ENCODE assay signal across 8 cellular contexts in genomic region chr2:18299423-18300212, GRCh38.
DNase-seq lines count a peak whose midpoint lies in the region; FAIRE-seq and TF ChIP-seq lines count a peak whose summit lies in the region.

No MANE protein-coding gene starts in this region.

- H3K27ac ChIP-seq in H1 (ENCODE audit: low read depth, low read length) (no peak overlapping the region), mesenchymal stem cell (ENCODE audit: low read length, poor library complexity, severe bottlenecking) (peak overlapping the region; percentile 98), small intestine (ENCODE audit: low read depth in 1 of 2, low read length in 1 of 2) (no peak overlapping the region)

- no peak overlapping the region; the same call in 1 of the 2 replicates for H2BK12ac ChIP-seq in H1 (ENCODE audit: low read depth, low read length)
- H2BK12ac ChIP-seq in mesenchymal stem cell (ENCODE audit: low read length in 2 of 2), result no peak overlapping the region

- H2BK15ac ChIP-seq in H1 (ENCODE audit: low read length), result no peak overlapping the region
- H2BK15ac ChIP-seq in mesenchymal stem cell (ENCODE audit: low read depth, poor library complexity, severe bottlenecking), result no peak overlapping the region

- no peak overlapping the region for H2BK20ac ChIP-seq in H1 (ENCODE audit: low read length)

- DNase-seq in COLO829 (ENCODE audit: low spot score), result peak; percentile 36
- peak; percentile 25 for DNase-seq in NCI-H2171 (lab: John Stamatoyannopoulos, UW)
- peak in 1 of 2 experiments; percentile 19 for DNase-seq in H1 (ENCODE audit: low read depth in 1 of 2, low spot score in 2 of 2)
- DNase-seq in mesenchymal stem cell, result peak; percentile 82
- no peak for DNase-seq in stimulated activated CD4-positive, alpha-beta T cell treated with anti-CD3 and anti-CD28 coated beads, Interleukin-4, amount 100 ng/mL, for 1 hour
- DNase-seq in NCI-H69 (lab: John Stamatoyannopoulos, UW), result no peak
- DNase-seq in GM10248 (ENCODE audit: extremely low spot score), result no peak
- no peak for DNase-seq in small intestine

- CTCF ChIA-PET in H1 (lab: Charles Lee; ENCODE audit: partially characterized antibody) (no interaction called here), GM10248 (lab: Yijun Ruan, JAX) (interaction anchor here (1.8 to 2.0 kb wide), 2 partner anchors 10 to 49 kb away, joined by 4 to 5 read pairs; no protein-coding TSS in a partner anchor)

- H3K18ac ChIP-seq in H1 (ENCODE audit: extremely low read depth, low read length) (no peak overlapping the region), mesenchymal stem cell (ENCODE audit: low read depth in 1 of 2, low read length in 2 of 2) (peak overlapping the region in 1 of 2 experiments; percentile 52)

- H3K79me1 ChIP-seq in H1 (ENCODE audit: low read depth, low read length), result no peaks in the 10 kb centered on the region
- H3K79me1 ChIP-seq in mesenchymal stem cell (replicated peaks; ENCODE audit: low read length, poor library complexity, severe bottlenecking), result no peaks in the 10 kb centered on the region

- H2AFZ ChIP-seq in H1 (ENCODE audit: low read length), result no peak overlapping the region
- no peak overlapping the region for H2AFZ ChIP-seq in mesenchymal stem cell (ENCODE audit: low read depth, low read length)

- TF ChIP-seq CTCF in H1 (IDR thresholded peaks at IDR 0.05; ENCODE audit: control extremely low read depth in 1 of 3, insufficient read depth in 1 of 3, low read depth in 1 of 3, low read length in 3 of 3) (no peak), GM10248 (IDR thresholded peaks at IDR 0.05; ENCODE audit: control extremely low read depth, extremely low read depth, low read depth, missing control alignments) (no peak)

- H3K4me3 ChIP-seq in H1 (ENCODE audit: extremely low read depth in 1 of 4, insufficient read depth in 2 of 4, low read depth in 3 of 4, low read length in 4 of 4) (no peak overlapping the region), mesenchymal stem cell (ENCODE audit: insufficient read depth in 1 of 2, low read depth in 1 of 2, low read length in 2 of 2) (no peak overlapping the region), small intestine (ENCODE audit: low read depth in 1 of 2, low read length in 2 of 2) (no peak overlapping the region)

- H3K23me2 ChIP-seq in H1 (ENCODE audit: low read depth, low read length), result no peaks in the 10 kb centered on the region

- H3K9ac ChIP-seq in H1 (replicated peaks in 1 of 4; ENCODE audit: extremely low read depth in 1 of 4, low read depth in 3 of 4, low read length in 3 of 4) (no peak overlapping the region), mesenchymal stem cell (ENCODE audit: low read length) (no peak overlapping the region)

- H4K8ac ChIP-seq in H1 (ENCODE audit: extremely low read depth, insufficient read depth, low read length) (no peak overlapping the region), mesenchymal stem cell (ENCODE audit: low read length) (peak overlapping the region; percentile 72)

- H3K36me3 ChIP-seq in H1 (ENCODE audit: control insufficient read depth in 2 of 4, insufficient read depth in 4 of 4, low read length in 3 of 4) (no peaks in the 10 kb centered on the region), mesenchymal stem cell (ENCODE audit: control insufficient read depth in 1 of 2, insufficient read depth in 2 of 2, low read depth in 1 of 2, low read length in 2 of 2) (no peaks in the 10 kb centered on the region), small intestine (ENCODE audit: control insufficient read depth in 2 of 2, insufficient read depth in 2 of 2, low read length in 2 of 2) (no peaks in the 10 kb centered on the region)

- H3K4me2 ChIP-seq in H1 (ENCODE audit: insufficient read depth in 1 of 2, low read depth in 2 of 2, low read length in 2 of 2) (no peak overlapping the region), mesenchymal stem cell (ENCODE audit: low read length, poor library complexity, severe bottlenecking) (peak overlapping the region; percentile 45)

- H3K14ac ChIP-seq in H1 (ENCODE audit: insufficient read length) (no peak overlapping the region), mesenchymal stem cell (ENCODE audit: low read length in 2 of 2) (no peak overlapping the region)

- H3K9me3 ChIP-seq in H1 (ENCODE audit: insufficient read depth in 2 of 2, low read depth in 1 of 2, low read length in 1 of 2) (no peaks in the 10 kb centered on the region), mesenchymal stem cell (ENCODE audit: control insufficient read depth, low read length) (no peaks in the 10 kb centered on the region), small intestine (ENCODE audit: control insufficient read depth, low read depth) (no peaks in the 10 kb centered on the region)

- H3K23ac ChIP-seq in H1 (ENCODE audit: insufficient read length) (no peak overlapping the region), mesenchymal stem cell (ENCODE audit: low read length in 2 of 2) (no peak overlapping the region)

- H4K5ac ChIP-seq in H1 (ENCODE audit: insufficient read length, low read depth, low read length), result no peak overlapping the region

- 94% methylated on average over 9 of the region's 9 CpGs; no CpG with 5 or more reads in 1 of the 2 experiments for WGBS in H1 (ENCODE audit: extremely low coverage in 1 of 2, insufficient coverage in 1 of 2, insufficient read length in 1 of 2, insufficient replicate concordance in 2 of 2, low coverage in 1 of 2, low lambda C conversion rate in 2 of 2, missing lambda C conversion rate in 1 of 2), 2 experiments
- 31% methylated on average over 9 of the region's 9 CpGs for WGBS in mesenchymal stem cell
- WGBS in small intestine, 3 donors, result 63 to 78% (median 69%) methylated on average over 9 of the region's 9 CpGs

- H2BK120ac ChIP-seq in H1 (replicated peaks; ENCODE audit: low read depth, low read length) (no peak overlapping the region), mesenchymal stem cell (ENCODE audit: low read depth, low read length) (no peak overlapping the region)

- H3K4me1 ChIP-seq in H1 (replicated peaks in 1 of 4; ENCODE audit: control insufficient read depth in 3 of 4, insufficient read depth in 4 of 4, low read length in 3 of 4), result no peaks in the 10 kb centered on the region
- peaks cover 1% of the 10 kb centered on the region for H3K4me1 ChIP-seq in mesenchymal stem cell (ENCODE audit: control insufficient read depth, insufficient read depth, low read depth, low read length)
- no peaks in the 10 kb centered on the region for H3K4me1 ChIP-seq in small intestine (ENCODE audit: control insufficient read depth in 2 of 2, insufficient read depth in 1 of 2, low read depth in 1 of 2, low read length in 1 of 2)

- POLR2A ChIA-PET in H1 (lab: Charles Lee; ENCODE audit: partially characterized antibody), result no interaction called here
- POLR2A ChIA-PET in GM10248 (lab: Yijun Ruan, JAX), result no interaction called here

- no peak overlapping the region for H2AK5ac ChIP-seq in H1 (ENCODE audit: low read depth, low read length)
- H2AK5ac ChIP-seq in mesenchymal stem cell (ENCODE audit: low read length, severe bottlenecking), result peak overlapping the region; percentile 99

- TF ChIP-seq EP300 in H1 (IDR thresholded peaks at IDR 0.05; ENCODE audit: borderline replicate concordance in 1 of 2, low read depth in 2 of 2, low read length in 2 of 2), result no peak

- TF ChIP-seq RAD21 in H1 (IDR thresholded peaks at IDR 0.05 in 1 of 2, conservative IDR thresholded peaks at IDR 0.05 in 1 of 2; ENCODE audit: low read depth in 2 of 2, low read length in 2 of 2), result no peak

- H3K79me2 ChIP-seq in H1 (ENCODE audit: control insufficient read depth in 1 of 2, insufficient read depth in 2 of 2, low read length in 2 of 2), result no peaks in the 10 kb centered on the region

- H3K27me3 ChIP-seq in H1 (replicated peaks in 1 of 4; ENCODE audit: control insufficient read depth in 3 of 4, extremely low read depth in 1 of 4, insufficient read depth in 3 of 4, low read length in 3 of 4) (no peaks in the 10 kb centered on the region), mesenchymal stem cell (ENCODE audit: control insufficient read depth in 1 of 2, insufficient read depth in 1 of 2, low read length in 2 of 2) (no peaks in the 10 kb centered on the region), small intestine (ENCODE audit: control insufficient read depth in 2 of 2, insufficient read depth in 2 of 2, low read length in 2 of 2) (no peaks in the 10 kb centered on the region)

- H3K4ac ChIP-seq in H1 (replicated peaks; ENCODE audit: insufficient read length, low read depth, low read length) (no peak overlapping the region), mesenchymal stem cell (ENCODE audit: low read depth in 1 of 2, low read length in 2 of 2) (peak overlapping the region in 1 of 2 experiments; percentile 69)

- no peak overlapping the region for H3K56ac ChIP-seq in H1 (replicated peaks; ENCODE audit: insufficient read length, low read depth, low read length)

- no peaks in the 10 kb centered on the region for H4K20me1 ChIP-seq in H1 (replicated peaks in 1 of 2; ENCODE audit: control insufficient read depth in 1 of 2, insufficient read depth in 2 of 2, low read length in 2 of 2)

- FAIRE-seq in H1 (lab: Jason Lieb, UNC) (no peak), small intestine (lab: Jason Lieb, UNC) (no peak)

- TF ChIP-seq POLR2A in H1 (IDR thresholded peaks at IDR 0.05; ENCODE audit: control extremely low read depth in 1 of 2, low read depth in 2 of 2, low read length in 2 of 2), result no peak

- H4K91ac ChIP-seq in H1 (replicated peaks; ENCODE audit: insufficient read length, low read length) (no peak overlapping the region), mesenchymal stem cell (ENCODE audit: low read length) (no peak overlapping the region)

- H2BK5ac ChIP-seq in H1 (ENCODE audit: low read depth, low read length) (no peak overlapping the region), mesenchymal stem cell (ENCODE audit: low read depth, low read length, poor library complexity, severe bottlenecking) (peak overlapping the region; percentile 91)

TF ChIP-seq in H1, 55 proteins besides CTCF, POLR2A, EP300 and RAD21:
- TF ChIP-seq MAX (IDR thresholded peaks at IDR 0.05) (no peak), TEAD4 (IDR thresholded peaks at IDR 0.05; ENCODE audit: low read depth, low read length) (peak; percentile 52; the same call in 1 of the 2 replicates)

Comparison
In these comparisons a context has a peak if more than half of its experiments do, and no peak if none do; other contexts are left out.
1. DNase-seq: peak in COLO829 (single experiment), NCI-H2171 (single experiment) and mesenchymal stem cell (single experiment); none in stimulated activated CD4-positive, alpha-beta T cell treated with anti-CD3 and anti-CD28 coated beads, Interleukin-4, amount 100 ng/mL, for 1 hour (single experiment), NCI-H69 (single experiment), GM10248 (single experiment) and small intestine (single experiment).